Comparison of ENCODE assay signal across 19 cellular contexts in genomic region chr11:69821511-69822040, GRCh38. TPM values are rescaled to one million over a fixed set of nuclear protein-coding genes. Genes with fewer than 3 reads are reported as not detected.
DNase-seq lines count a peak whose midpoint lies in the region; ATAC-seq and TF ChIP-seq lines count a peak whose summit lies in the region.
"Had no signal": no experiment of that assay in that cellular context is flagged by ENCODE, and none has a peak within 500 bp of the region (broad histone marks: within the 10 kb centered on the region; RNA-seq: fewer than 3 reads in every experiment).

No MANE protein-coding gene starts in this region.

- H3K4me3 ChIP-seq in HEK293 (ENCODE audit: low read depth, low read length) (no peak overlapping the region), neuronal stem cell (ENCODE audit: low read length in 2 of 2) (no peak overlapping the region)
- H3K4me3 ChIP-seq: A549, GM23338, HAP-1 had no signal

- no peak overlapping the region for H3K9ac ChIP-seq in neuronal stem cell (ENCODE audit: low read depth, low read length, poor library complexity)

- H2BK5ac ChIP-seq in neuronal stem cell (ENCODE audit: low read length) = no peak overlapping the region

- ATAC-seq in HG03095 (IDR thresholded peaks at IDR 0.05; ENCODE audit: unreplicated experiment) = no peak
- ATAC-seq: GM23338 had no signal

- H3K18ac ChIP-seq in neuronal stem cell (ENCODE audit: low read length) = peak overlapping the region; percentile 69

- no peak overlapping the region for H2AFZ ChIP-seq in neuronal stem cell (ENCODE audit: low read length)
- H2AFZ ChIP-seq: GM23338 had no signal

- no peak for TF ChIP-seq CTCF in HEK293 (tag by site-specific recombination; IDR thresholded peaks at IDR 0.05)

- peak overlapping the region; percentile 46 for H2BK15ac ChIP-seq in neuronal stem cell (ENCODE audit: low read length)

- peak overlapping the region; percentile 74 for H2BK120ac ChIP-seq in neuronal stem cell (ENCODE audit: low read depth, low read length)

- DNase-seq in RPMI8226 = peak; percentile 44
- peak; percentile 37 to 61 for DNase-seq in cerebellar nuclear complex (lab: John Stamatoyannopoulos, UW)
- no peak for DNase-seq in neuronal stem cell (ENCODE audit: low spot score)
- DNase-seq in AML-193 (lab: John Stamatoyannopoulos, UW) = no peak
- DNase-seq in NOMO-1 treated with DMSO at 0.1 percent for 48 hours (lab: John Stamatoyannopoulos, UW; ENCODE audit: unreplicated experiment) = no peak
- no peak for DNase-seq in activated CD8-positive, alpha-beta memory T cell treated with anti-CD3 and anti-CD28 coated beads, Interleukin-2, amount 50 U/mL, for 4 hours
- DNase-seq: 8988T; ACHN; Calu3; CD4-positive, alpha-beta memory T cell; COR-L47; DMS53; DMS79 treated with DMSO at 0.1 percent for 48 hours had no signal

- H3K79me1 ChIP-seq in neuronal stem cell (ENCODE audit: low read depth, low read length) = no peaks in the 10 kb centered on the region

- CTCF ChIA-PET in HEK293 (lab: Yijun Ruan, JAX) = no interaction called here

- no peak overlapping the region for H4K8ac ChIP-seq in neuronal stem cell (ENCODE audit: low read depth, low read length)

- peaks cover 30 to 92% (median 56%) of the 10 kb centered on the region in 3 experiments for H3K27me3 ChIP-seq in neuronal stem cell (ENCODE audit: control insufficient read depth in 3 of 3, insufficient read depth in 3 of 3, low read depth in 1 of 3, low read length in 3 of 3)

- POLR2A ChIA-PET in HEK293 (lab: Yijun Ruan, JAX) = no interaction called here

- H3K4me1 ChIP-seq in HEK293 (ENCODE audit: control insufficient read depth, insufficient read depth, low read length) (no peaks in the 10 kb centered on the region; the same call in 1 of the 2 replicates), neuronal stem cell (ENCODE audit: control insufficient read depth in 2 of 2, insufficient read depth in 1 of 2, low read depth in 1 of 2, low read length in 2 of 2) (peaks cover 0 to 13% of the 10 kb centered on the region in 2 donors)
- H3K4me1 ChIP-seq: HAP-1 had no signal

- H3K27ac ChIP-seq in HEK293 (ENCODE audit: extremely low read depth, low read depth, low read length) (no peak overlapping the region), neuronal stem cell (replicated peaks; ENCODE audit: low read length) (no peak overlapping the region)
- H3K27ac ChIP-seq: A549 had no signal

- H3K36me3 ChIP-seq in HEK293 (ENCODE audit: control insufficient read depth in 2 of 2, insufficient read depth in 1 of 2, low read length in 2 of 2) = no peaks in the 10 kb centered on the region
- no peaks in the 10 kb centered on the region for H3K36me3 ChIP-seq in neuronal stem cell (replicated peaks in 1 of 2; ENCODE audit: control insufficient read depth in 2 of 2, insufficient read depth in 2 of 2, low read length in 2 of 2)
- H3K36me3 ChIP-seq: HAP-1 had no signal

- no peak overlapping the region for H3K14ac ChIP-seq in neuronal stem cell (ENCODE audit: low read length)

- no CpG with 5 or more reads among the region's 17 CpGs for WGBS in neuronal stem cell (ENCODE audit: extremely low coverage in 2 of 2, insufficient read length in 2 of 2, insufficient replicate concordance in 1 of 2), 2 donors

- H4K91ac ChIP-seq in neuronal stem cell (ENCODE audit: low read depth, low read length, poor library complexity) = no peak overlapping the region

- H2BK12ac ChIP-seq in neuronal stem cell (ENCODE audit: low read length) = no peak overlapping the region

- H3K23ac ChIP-seq in neuronal stem cell (ENCODE audit: low read depth, low read length, poor library complexity) = no peak overlapping the region

- H3K9me3 ChIP-seq in HEK293 (ENCODE audit: control insufficient read depth, insufficient read depth, low read depth, low read length) (no peaks in the 10 kb centered on the region), neuronal stem cell (replicated peaks in 1 of 2; ENCODE audit: control insufficient read depth in 2 of 2, insufficient read depth in 1 of 2, low read depth in 1 of 2, low read length in 2 of 2) (peaks cover 0 to 4% of the 10 kb centered on the region in 2 donors)
- H3K9me3 ChIP-seq: A549, HAP-1 had no signal

- H3K4ac ChIP-seq in neuronal stem cell (ENCODE audit: low read length) = no peak overlapping the region

- peak overlapping the region; percentile 89 for H2AK5ac ChIP-seq in neuronal stem cell (ENCODE audit: low read depth, low read length)

- H3K4me2 ChIP-seq in neuronal stem cell (ENCODE audit: insufficient read depth, low read length, poor library complexity, severe bottlenecking) = no peak overlapping the region
- H3K4me2 ChIP-seq: A549, GM23338 had no signal

TF ChIP-seq in HEK293, 187 proteins besides CTCF, POLR2A, EP300 and RAD21:
- no peak for TF ChIP-seq ZEB2 (tag by site-specific recombination; IDR thresholded peaks at IDR 0.05)
- TF ChIP-seq ZIC2 (tag by site-specific recombination; IDR thresholded peaks at IDR 0.05) = peak; percentile 50
- TF ChIP-seq ZNF366 (tag by site-specific recombination; conservative IDR thresholded peaks at IDR 0.05) = no peak
- TF ChIP-seq SCRT2 (tag by site-specific recombination; IDR thresholded peaks at IDR 0.05) = 0 out of 2 replicates have a peak, but pooled peaks have one; percentile 22
- no peak for TF ChIP-seq ZNF449 (tag by site-specific recombination; IDR thresholded peaks at IDR 0.05)
- no peak for TF ChIP-seq ZNF391 (tag by site-specific recombination; IDR thresholded peaks at IDR 0.05; ENCODE audit: borderline replicate concordance, low read depth)
- TF ChIP-seq ZBTB7A (tag by site-specific recombination; IDR thresholded peaks at IDR 0.05; ENCODE audit: low read depth) = no peak

RNA-seq across cellular contexts. Expression of gene FGF3, which starts 2.4 kb away (rescaled TPM):
- 0.13 TPM for polyA plus RNA-seq in neuronal stem cell (2013, experiment 1 of 2)
- polyA plus RNA-seq in neuronal stem cell (2013, experiment 2 of 2) = 0.26 TPM
- polyA plus RNA-seq: A549; BJ; CD4-positive, alpha-beta memory T cell; GM23338 had no signal

RNA-seq across cellular contexts. Expression of gene FGF4, which starts 46.4 kb away (rescaled TPM):
- 0.06 TPM for polyA plus RNA-seq in neuronal stem cell (2013, experiment 1 of 2)
- polyA plus RNA-seq in neuronal stem cell (2013, experiment 2 of 2) = 0.06 TPM
- polyA plus RNA-seq: A549; BJ; CD4-positive, alpha-beta memory T cell had no signal

Comparison
In these comparisons a context has a peak if more than half of its experiments do, and no peak if none do; other contexts are left out.
1. DNase-seq: peak in RPMI8226 (single experiment) and cerebellar nuclear complex (2 of 2); none in neuronal stem cell (single experiment), AML-193 (0 of 2), NOMO-1 treated with DMSO at 0.1 percent for 48 hours (single experiment) and activated CD8-positive, alpha-beta memory T cell treated with anti-CD3 and anti-CD28 coated beads, Interleukin-2, amount 50 U/mL, for 4 hours (single experiment).